Comparison of ENCODE assay signal across 9 cellular contexts in genomic region chr5:133565993-133566392, GRCh38. TPM values are rescaled to one million over a fixed set of nuclear protein-coding genes. Genes with fewer than 3 reads are reported as not detected.
DNase-seq lines count a peak whose midpoint lies in the region; ATAC-seq, FAIRE-seq and TF ChIP-seq lines count a peak whose summit lies in the region.
"Had no signal": no experiment of that assay in that cellular context is flagged by ENCODE, and none has a peak within 500 bp of the region (broad histone marks: within the 10 kb centered on the region; RNA-seq: fewer than 3 reads in every experiment).

No MANE protein-coding gene starts in this region.

- DNase-seq in HepG2 (ENCODE audit: low spot score) (no peak), right lobe of liver (no peak), SK-N-SH (no peak), fibroblast of mammary gland (ENCODE audit: low read depth) (peak; percentile 35), testis (peak; percentile 62), NCI-H1105 treated with DMSO at 0.1 percent for 48 hours (lab: John Stamatoyannopoulos, UW) (no peak), GM12891 (ENCODE audit: insufficient read length, low spot score) (no peak), NCI-H510A (lab: John Stamatoyannopoulos, UW) (no peak)
- DNase-seq: activated gamma-delta T cell had no signal

- ATAC-seq in HepG2 = no peak
- no peak for ATAC-seq in right lobe of liver

- 0% methylated on average over 3 of the region's 3 CpGs for WGBS in HepG2 (ENCODE audit: low lambda C conversion rate)
- 35% methylated on average over 3 of the region's 3 CpGs for WGBS in right lobe of liver (ENCODE audit: insufficient coverage, low coverage, low lambda C conversion rate, missing lambda C conversion rate)
- 18% methylated on average over 3 of the region's 3 CpGs for WGBS in SK-N-SH (ENCODE audit: low lambda C conversion rate)
- WGBS in testis, 2 donors = 58 to 69% methylated on average over 3 of the region's 3 CpGs

- no peak overlapping the region for H3K4me2 ChIP-seq in HepG2 (ENCODE audit: low read depth, low read length)
- no peak overlapping the region for H3K4me2 ChIP-seq in SK-N-SH

- CTCF ChIA-PET in HepG2 (lab: Yijun Ruan, JAX; ENCODE audit: low intra/inter-chr PET ratio, low total read pairs) = no interaction called here
- CTCF ChIA-PET in SK-N-SH (lab: Yijun Ruan, JAX) = no interaction called here

- H3K27me3 ChIP-seq in HepG2 (ENCODE audit: control insufficient read depth in 1 of 2, insufficient read depth in 2 of 2, low read length in 2 of 2) = peaks cover 1 to 9% of the 10 kb centered on the region in 2 experiments; a peak in 1 of 5 replicates
- no peaks in the 10 kb centered on the region for H3K27me3 ChIP-seq in right lobe of liver
- no peaks in the 10 kb centered on the region; the same call in 1 of the 2 replicates for H3K27me3 ChIP-seq in SK-N-SH (ENCODE audit: insufficient read depth)
- no peaks in the 10 kb centered on the region for H3K27me3 ChIP-seq in testis

- BruUV-seq in HepG2 (replicated peaks; lab: Mats Ljungman, UMichigan) = no TSS peak

- no peak overlapping the region for H3K9ac ChIP-seq in HepG2 (ENCODE audit: insufficient read depth, low read depth, low read length)
- no peak overlapping the region for H3K9ac ChIP-seq in SK-N-SH

- no peaks in the 10 kb centered on the region for H4K20me1 ChIP-seq in HepG2 (ENCODE audit: insufficient read depth, low read length)
- no peaks in the 10 kb centered on the region for H4K20me1 ChIP-seq in SK-N-SH (ENCODE audit: insufficient read depth)

- TF ChIP-seq POLR2A in HepG2 (IDR thresholded peaks at IDR 0.05; ENCODE audit: insufficient read depth in 1 of 2, low read depth in 2 of 2, low read length in 2 of 2) (no peak), right lobe of liver (IDR thresholded peaks at IDR 0.05) (no peak), testis (IDR thresholded peaks at IDR 0.05) (no peak), GM12891 (IDR thresholded peaks at IDR 0.05; ENCODE audit: low read depth, low read length) (no peak)

- H3K79me2 ChIP-seq in HepG2 (ENCODE audit: insufficient read depth, low read length) (no peaks in the 10 kb centered on the region), SK-N-SH (ENCODE audit: insufficient read depth) (no peaks in the 10 kb centered on the region)

- TF ChIP-seq EP300 in HepG2 (IDR thresholded peaks at IDR 0.05; ENCODE audit: low read depth in 2 of 2, low read length in 2 of 2) = no peak
- TF ChIP-seq EP300 in HepG2 (CRISPR knock-in tag; IDR thresholded peaks at IDR 0.05; ENCODE audit: borderline replicate concordance) = no peak
- TF ChIP-seq EP300 in SK-N-SH (IDR thresholded peaks at IDR 0.05; ENCODE audit: borderline replicate concordance in 1 of 2, low read depth in 1 of 2, low read length in 1 of 2) = no peak

- H3K4me1 ChIP-seq in HepG2 (ENCODE audit: insufficient read depth, low read length) = no peaks in the 10 kb centered on the region
- no peaks in the 10 kb centered on the region for H3K4me1 ChIP-seq in right lobe of liver
- H3K4me1 ChIP-seq in SK-N-SH (ENCODE audit: control insufficient read depth in 1 of 2, insufficient read depth in 2 of 2, low read depth in 1 of 2, low read length in 1 of 2) = peaks cover 0 to 13% of the 10 kb centered on the region in 2 experiments; a peak in 1 of 4 replicates
- H3K4me1 ChIP-seq in testis = no peaks in the 10 kb centered on the region

- H3K36me3 ChIP-seq in HepG2 (replicated peaks in 1 of 2; ENCODE audit: control insufficient read depth in 1 of 2, insufficient read depth in 2 of 2, low read length in 2 of 2) (no peaks in the 10 kb centered on the region), right lobe of liver (no peaks in the 10 kb centered on the region), SK-N-SH (replicated peaks in 1 of 2; ENCODE audit: control insufficient read depth in 1 of 2, insufficient read depth in 2 of 2, low read length in 1 of 2) (no peaks in the 10 kb centered on the region), testis (ENCODE audit: low read depth, missing control alignments) (no peaks in the 10 kb centered on the region)

- H2AFZ ChIP-seq in HepG2 (ENCODE audit: low read length) (no peak overlapping the region), SK-N-SH (ENCODE audit: low read depth) (no peak overlapping the region)

- POLR2A ChIA-PET in HepG2 (lab: Yijun Ruan, JAX) (no interaction called here), SK-N-SH (lab: Yijun Ruan, JAX) (no interaction called here)

- TF ChIP-seq CTCF in HepG2 (CRISPR knock-in tag; IDR thresholded peaks at IDR 0.05) (no peak), right lobe of liver (IDR thresholded peaks at IDR 0.05) (no peak), SK-N-SH (IDR thresholded peaks at IDR 0.05) (no peak), fibroblast of mammary gland (conservative IDR thresholded peaks at IDR 0.05; ENCODE audit: control insufficient read depth, insufficient read depth, low read depth, low read length) (no peak), testis (IDR thresholded peaks at IDR 0.05) (no peak)

- H3K27ac ChIP-seq in HepG2 (ENCODE audit: extremely low read length, insufficient read depth, low read length) = no peak overlapping the region
- H3K27ac ChIP-seq in right lobe of liver = no peak overlapping the region
- H3K27ac ChIP-seq in SK-N-SH (ENCODE audit: low read depth in 2 of 2, low read length in 1 of 2) = no peak overlapping the region
- H3K27ac ChIP-seq in testis = no peak overlapping the region

- no peak for TF ChIP-seq RAD21 in HepG2 (CRISPR knock-in tag; IDR thresholded peaks at IDR 0.05)
- no peak for TF ChIP-seq RAD21 in SK-N-SH (IDR thresholded peaks at IDR 0.05; ENCODE audit: low read length)

- no peaks in the 10 kb centered on the region for H3F3A ChIP-seq in SK-N-SH (replicated peaks; ENCODE audit: insufficient read depth)

- H3K4me3 ChIP-seq in HepG2 (replicated peaks in 1 of 3; ENCODE audit: insufficient read depth in 1 of 3, low read depth in 2 of 3, low read length in 3 of 3) (no peak overlapping the region), right lobe of liver (no peak overlapping the region), SK-N-SH (ENCODE audit: low read depth in 2 of 2, low read length in 1 of 2) (no peak overlapping the region), fibroblast of mammary gland (ENCODE audit: control insufficient read depth, low read depth, low read length) (no peak overlapping the region), testis (no peak overlapping the region)

- H3K9me3 ChIP-seq in HepG2 (ENCODE audit: low read length) (no peaks in the 10 kb centered on the region), right lobe of liver (no peaks in the 10 kb centered on the region), SK-N-SH (no peaks in the 10 kb centered on the region), testis (no peaks in the 10 kb centered on the region)

- intact Hi-C loops in HepG2 (cut with micrococcal nuclease; ENCODE audit: unreplicated experiment) = no loop called here
- intact Hi-C loops in right lobe of liver (cut with DNase I) = no loop called here
- intact Hi-C loops in testis (cut with DNase I; ENCODE audit: low total_unique reads) = no loop called here

- FAIRE-seq in HepG2 (lab: Jason Lieb, UNC) (no peak), GM12891 (lab: Jason Lieb, UNC) (no peak)

- no peaks in the 10 kb centered on the region for H3K9me2 ChIP-seq in SK-N-SH

- in situ Hi-C loops in HepG2 (cut with HindIII; ENCODE audit: extremely low pct_ligation_motif_present, low pct_unique_long_range_greater_than_20kb) = no loop called here

TF ChIP-seq in SK-N-SH, 30 proteins besides CTCF, POLR2A, EP300 and RAD21 (continues in another document):
- no peak for TF ChIP-seq SMC3 (IDR thresholded peaks at IDR 0.05; ENCODE audit: low read depth, low read length)

TF ChIP-seq in GM12891, 5 proteins besides CTCF, POLR2A, EP300 and RAD21:
- TF ChIP-seq PAX5 (IDR thresholded peaks at IDR 0.05; ENCODE audit: insufficient read depth, low read length, severe bottlenecking) (no peak), SPI1 (IDR thresholded peaks at IDR 0.05; ENCODE audit: low read depth, low read length) (no peak)

RNA-seq across cellular contexts. Expression of gene FSTL4, which starts 46.3 kb away (rescaled TPM):
- total RNA-seq in HepG2 (2016; rRNA removed; fragmentation: Illumina TruSeq; extraction: Trizol) = 1.9 and 2.1 TPM in 2 replicates
- 0.20 and 0.26 TPM in 2 replicates for total RNA-seq in HepG2 (2016; cell fraction: cytosol; rRNA removed; fragmentation: Illumina TruSeq; extraction: Trizol; ENCODE audit: low read depth)
- total RNA-seq in HepG2 (2016; cell fraction: insoluble cytoplasmic fraction; rRNA removed; fragmentation: Illumina TruSeq; extraction: Trizol) = 1.7 and 2.0 TPM in 2 replicates
- 0.99 and 1.1 TPM in 2 replicates for total RNA-seq in HepG2 (2016; cell fraction: membrane; rRNA removed; fragmentation: Illumina TruSeq; extraction: Trizol)
- total RNA-seq in HepG2 (2016; cell fraction: nucleus; rRNA removed; fragmentation: Illumina TruSeq; extraction: Trizol) = 2.1 and 3.3 TPM in 2 replicates
- polyA plus RNA-seq in HepG2 (2011; rRNA removed) = 3.0 and 3.9 TPM in 2 replicates
- polyA plus RNA-seq in HepG2 (2011; cell fraction: cytosol; rRNA removed) = 3.7 and 4.4 TPM in 2 replicates
- 6.0 and 8.6 TPM in 2 replicates for polyA plus RNA-seq in HepG2 (2011; cell fraction: nucleus; rRNA removed)
- polyA plus RNA-seq in HepG2 (2012) = 4.4 and 7.1 TPM in 2 replicates
- 0.21 and 0.40 TPM in 2 replicates for polyA plus RNA-seq in HepG2 (2016; cell fraction: cytosol; fragmentation: Illumina TruSeq; extraction: Trizol; ENCODE audit: low read depth)
- 1.4 and 2.4 TPM in 2 replicates for polyA plus RNA-seq in HepG2 (2016; cell fraction: insoluble cytoplasmic fraction; fragmentation: Illumina TruSeq; extraction: Trizol; ENCODE audit: low read depth)
- 0.76 and 0.80 TPM in 2 replicates for polyA plus RNA-seq in HepG2 (2016; cell fraction: membrane; fragmentation: Illumina TruSeq; extraction: Trizol; ENCODE audit: low read depth)
- 2.7 and 2.8 TPM in 2 replicates for polyA plus RNA-seq in HepG2 (2016; cell fraction: nucleus; fragmentation: Illumina TruSeq; extraction: Trizol; ENCODE audit: insufficient read depth, low read depth)
- 6.4 TPM in 1 of 2 replicates, not detected in the other for polyA minus RNA-seq in HepG2 (2011; rRNA and poly(A)+ RNA removed; ENCODE audit: low replicate concordance)
- 2.1 and 2.5 TPM in 2 replicates for polyA minus RNA-seq in HepG2 (2011; cell fraction: cytosol; rRNA and poly(A)+ RNA removed)
- polyA minus RNA-seq in HepG2 (2011; cell fraction: nucleus; rRNA and poly(A)+ RNA removed) = 4.4 and 5.8 TPM in 2 replicates
- total RNA-seq in right lobe of liver = 1 to 10 TPM in 1 of 6 experiments, under 1 TPM in 2, not detected in 3; 0.62 to 1.3 (median 0.80) TPM
- polyA plus RNA-seq in SK-N-SH (2012; rRNA removed) = not detected in 2 replicates
- polyA plus RNA-seq in SK-N-SH (2012; cell fraction: cytosol; rRNA removed) = 0.01 TPM in 1 of 2 replicates, not detected in the other
- polyA plus RNA-seq in SK-N-SH (2012; cell fraction: nucleus; rRNA removed) = not detected in 2 replicates
- total RNA-seq in testis = 1 to 10 TPM; 7.1 to 8.6 TPM
- polyA plus RNA-seq in testis (ENCODE audit: insufficient read depth, low read depth, low replicate concordance) = 7.4 TPM
- not detected for polyA plus RNA-seq in GM12891 (2012; ENCODE audit: low read depth, missing spikeins)

Comparison
In these comparisons a context has a peak if more than half of its experiments do, and no peak if none do; other contexts are left out.
1. DNase-seq: peak in fibroblast of mammary gland (single experiment) and testis (single experiment); none in HepG2 (single experiment), right lobe of liver (0 of 3), SK-N-SH (single experiment), NCI-H1105 treated with DMSO at 0.1 percent for 48 hours (single experiment), GM12891 (single experiment) and NCI-H510A (single experiment).
2. Of the 25 proteins assayed by ChIP-seq in both HepG2 and SK-N-SH: peak only in HepG2: none; only in SK-N-SH: none; in both: REST; in neither: 24.